Comparison of ENCODE assay signal across 19 cellular contexts in genomic region chr4:122669911-122670738, GRCh38. TPM values are rescaled to one million over a fixed set of nuclear protein-coding genes. Genes with fewer than 3 reads are reported as not detected.
DNase-seq lines count a peak whose midpoint lies in the region; TF ChIP-seq lines count a peak whose summit lies in the region.
"Had no signal": no experiment of that assay in that cellular context is flagged by ENCODE, and none has a peak within 500 bp of the region (broad histone marks: within the 10 kb centered on the region; RNA-seq: fewer than 3 reads in every experiment).

No MANE protein-coding gene starts in this region.

- POLR2A ChIA-PET in MCF 10A (lab: Yijun Ruan, JAX): interaction anchor here (1.0 to 2.0 kb wide), 2 partner anchors 24 to 30 kb away, joined by 5 to 6 read pairs; no protein-coding TSS in a partner anchor

- TF ChIP-seq POLR2A in breast epithelium (IDR thresholded peaks at IDR 0.05) (no peak), vagina (IDR thresholded peaks at IDR 0.05) (no peak)

- intact Hi-C loops in MCF 10A (cut with micrococcal nuclease) (no loop called here), breast epithelium (cut with DNase I; ENCODE audit: low total_unique reads) (no loop called here), vagina (cut with DNase I) (no loop called here), head of caudate nucleus (cut with DNase I) (no loop called here)

- no peaks in the 10 kb centered on the region for H3K27me3 Mint-ChIP-seq in T-helper 2 cell treated with Interferon-gamma antibody and Interleukin-4, amounts not matched to agents 5 μg/mL and 100 μg/mL, for 36 hours (ENCODE audit: low read depth)
- H3K27me3 Mint-ChIP-seq in MCF 10A (ENCODE audit: insufficient read depth, unreplicated experiment) (no peaks in the 10 kb centered on the region), chondrocyte (ENCODE audit: low read depth) (no peaks in the 10 kb centered on the region)
- H3K27me3 Mint-ChIP-seq: CD4-positive, alpha-beta T cell had no signal

- H3K27ac ChIP-seq in breast epithelium: no peak overlapping the region
- peak overlapping the region; percentile 74 for H3K27ac ChIP-seq in vagina
- H3K27ac ChIP-seq: PC-9 had no signal

- no peaks in the 10 kb centered on the region for H3K27me3 ChIP-seq in breast epithelium
- no peaks in the 10 kb centered on the region for H3K27me3 ChIP-seq in vagina
- H3K27me3 ChIP-seq: MG63 had no signal

- CTCF ChIA-PET in MCF 10A (lab: Yijun Ruan, JAX): interaction anchor here (1.0 to 1.2 kb wide), 3 partner anchors 47 to 69 kb away, joined by 3 to 5 read pairs (median 4); no protein-coding TSS in a partner anchor

- H3K4me1 ChIP-seq in breast epithelium (no peaks in the 10 kb centered on the region), vagina (peaks cover 31% of the 10 kb centered on the region)
- H3K4me1 ChIP-seq: BE2C had no signal

- peak overlapping the region; percentile 50 for H3K27ac Mint-ChIP-seq in T-helper 2 cell treated with Interferon-gamma antibody and Interleukin-4, amounts not matched to agents 5 μg/mL and 100 μg/mL, for 36 hours
- peak overlapping the region; percentile 73 for H3K27ac Mint-ChIP-seq in MCF 10A (ENCODE audit: low read depth, unreplicated experiment)
- no peak overlapping the region for H3K27ac Mint-ChIP-seq in chondrocyte (ENCODE audit: unreplicated experiment)
- H3K27ac Mint-ChIP-seq: CD4-positive, alpha-beta T cell had no signal

- H3K4me3 ChIP-seq in breast epithelium (no peak overlapping the region), vagina (no peak overlapping the region)
- H3K4me3 ChIP-seq: MG63, PC-9 had no signal

- no peaks in the 10 kb centered on the region for H3K9me3 Mint-ChIP-seq in T-helper 2 cell treated with Interferon-gamma antibody and Interleukin-4, amounts not matched to agents 5 μg/mL and 100 μg/mL, for 36 hours
- H3K9me3 Mint-ChIP-seq in MCF 10A (ENCODE audit: unreplicated experiment): no peaks in the 10 kb centered on the region
- no peaks in the 10 kb centered on the region for H3K9me3 Mint-ChIP-seq in chondrocyte (ENCODE audit: low read depth)
- H3K9me3 Mint-ChIP-seq: CD4-positive, alpha-beta T cell; HFFc6 had no signal

- H3K36me3 ChIP-seq in breast epithelium (no peaks in the 10 kb centered on the region), vagina (no peaks in the 10 kb centered on the region)
- H3K36me3 ChIP-seq: BE2C, MG63 had no signal

- H3K4me3 Mint-ChIP-seq in T-helper 2 cell treated with Interferon-gamma antibody and Interleukin-4, amounts not matched to agents 5 μg/mL and 100 μg/mL, for 36 hours: no peak overlapping the region
- H3K4me3 Mint-ChIP-seq in MCF 10A (ENCODE audit: unreplicated experiment) (no peak overlapping the region), chondrocyte (ENCODE audit: unreplicated experiment) (no peak overlapping the region)
- H3K4me3 Mint-ChIP-seq: CD4-positive, alpha-beta T cell; HFFc6 had no signal

- BruUV-seq in MCF 10A (replicated peaks; lab: Mats Ljungman, UMichigan): no TSS peak

- DNase-seq in T-helper 2 cell treated with Interferon-gamma antibody and Interleukin-4, amounts not matched to agents 5 μg/mL and 100 μg/mL, for 36 hours (ENCODE audit: low spot score): no peak
- DNase-seq in T-helper 2 cell (no peak), MCF 10A (ENCODE audit: unreplicated experiment) (no peak), breast epithelium (ENCODE audit: low spot score in 2 of 2) (no peak), chondrocyte (ENCODE audit: low spot score) (peak; percentile 86), vagina (ENCODE audit: extremely low spot score in 2 of 2) (no peak), HPDE6-E6E7 (ENCODE audit: extremely low spot score) (no peak), head of caudate nucleus (no peak)
- DNase-seq: 8988T; BE2C; Calu3; CD4-positive, alpha-beta T cell; HFFc6; MG63; NCI-H1092; NCI-H146; NCI-H2081 treated with DMSO at 0.1 percent for 48 hours; NCI-H524 had no signal

- no peaks in the 10 kb centered on the region for H3K36me3 Mint-ChIP-seq in T-helper 2 cell treated with Interferon-gamma antibody and Interleukin-4, amounts not matched to agents 5 μg/mL and 100 μg/mL, for 36 hours (ENCODE audit: low read depth)
- no peaks in the 10 kb centered on the region for H3K36me3 Mint-ChIP-seq in MCF 10A (ENCODE audit: insufficient read depth, unreplicated experiment)
- H3K36me3 Mint-ChIP-seq in chondrocyte (ENCODE audit: low read depth): no peaks in the 10 kb centered on the region

- H3K9me3 ChIP-seq in breast epithelium (no peaks in the 10 kb centered on the region), vagina (no peaks in the 10 kb centered on the region)
- H3K9me3 ChIP-seq: BE2C, MG63 had no signal

- peaks cover 69% of the 10 kb centered on the region for H3K4me1 Mint-ChIP-seq in T-helper 2 cell treated with Interferon-gamma antibody and Interleukin-4, amounts not matched to agents 5 μg/mL and 100 μg/mL, for 36 hours (ENCODE audit: low read depth)
- H3K4me1 Mint-ChIP-seq in MCF 10A (ENCODE audit: insufficient read depth, unreplicated experiment): peaks cover 52% of the 10 kb centered on the region
- H3K4me1 Mint-ChIP-seq in chondrocyte (ENCODE audit: low read depth): peaks cover 55% of the 10 kb centered on the region

- TF ChIP-seq CTCF in MCF 10A (IDR thresholded peaks at IDR 0.05; ENCODE audit: unreplicated experiment) (no peak), breast epithelium (IDR thresholded peaks at IDR 0.05) (no peak), chondrocyte (IDR thresholded peaks at IDR 0.05) (no peak), vagina (IDR thresholded peaks at IDR 0.05) (no peak)

RNA-seq across cellular contexts. Expression of gene IL21, which starts 49.3 kb away (rescaled TPM):
- total RNA-seq in MCF 10A (2022) (not detected in 2 replicates), breast epithelium (not detected), chondrocyte (not detected in 3 replicates), vagina (not detected)
- total RNA-seq: Calu3, HFFc6, PC-9 had no signal
